Comparison of ENCODE assay signal across 19 cellular contexts in genomic region chr15:57698243-57698642, GRCh38.
"Had no signal": no experiment of that assay in that cellular context is flagged by ENCODE, and none has a peak within 500 bp of the region (broad histone marks: within the 10 kb centered on the region; RNA-seq: fewer than 3 reads in every experiment).

No MANE protein-coding gene starts in this region.

- H3K4me1 ChIP-seq: lower lobe of right lung had no signal

- H3K36me3 ChIP-seq: lower lobe of right lung, pancreas, transverse colon had no signal

- H3K9me3 ChIP-seq: left ventricle myocardium inferior, lower lobe of right lung, pancreas, transverse colon had no signal

- H3K27me3 ChIP-seq: hepatocyte, pancreas, transverse colon had no signal

- DNase-seq: cortex of kidney; dorsolateral prefrontal cortex; effector CD8-positive, alpha-beta T cell; foreskin melanocyte; head of caudate nucleus; left cardiac atrium; left ventricle myocardium inferior; lower lobe of right lung; midbrain; occipital lobe; pancreas; right cardiac atrium; small intestine; stimulated activated CD4-positive, alpha-beta T cell treated with anti-CD3 and anti-CD28 coated beads, Interleukin-4, amount 100 ng/mL, for 1 hour; stimulated activated CD8-positive, alpha-beta memory T cell treated with anti-CD3 and anti-CD28 coated beads, Interleukin-4, amount 100 ng/mL, for 48 hours; transverse colon had no signal

- H3K27ac ChIP-seq: dorsolateral prefrontal cortex, hepatocyte, left ventricle myocardium inferior, lower lobe of right lung, pancreas, transverse colon had no signal

- H3K4me3 ChIP-seq: dorsolateral prefrontal cortex, hepatocyte, left ventricle myocardium inferior, lower lobe of right lung, pancreas, transverse colon had no signal

- ATAC-seq: left cardiac atrium; lower lobe of right lung; natural killer cell treated with Interleukin-12 subunit alpha and Interleukin-12 subunit beta and Interleukin-15 and Interleukin-18, amount 100 ng/mL, for 72 hours; pancreas; right cardiac atrium; stimulated activated effector memory CD8-positive, alpha-beta T cell treated with anti-CD3 and anti-CD28 coated beads, Interleukin-12 subunit alpha, Interleukin-12 subunit beta, amount 100 ng/mL, for 72 hours had no signal
